ENCODE assay signal across 20 cellular contexts in genomic region chr7:102065226-102065625, GRCh38.
DNase-seq lines count a peak whose midpoint lies in the region; ATAC-seq, FAIRE-seq and TF ChIP-seq lines count a peak whose summit lies in the region.
"Had no signal": no experiment of that assay in that cellular context is flagged by ENCODE, and none has a peak within 500 bp of the region (broad histone marks: within the 10 kb centered on the region; RNA-seq: fewer than 3 reads in every experiment).

No MANE protein-coding gene starts in this region.

- H3K27me3 ChIP-seq in left ventricle myocardium inferior (ENCODE audit: low read depth) (no peaks in the 10 kb centered on the region), heart right ventricle (no peaks in the 10 kb centered on the region), GM12878 (replicated peaks in 1 of 2; ENCODE audit: control insufficient read depth in 2 of 2, insufficient read depth in 2 of 2, low read length in 1 of 2) (no peaks in the 10 kb centered on the region), neutrophil (no peaks in the 10 kb centered on the region)
- H3K27me3 ChIP-seq: MG63, SJCRH30 had no signal

- CTCF ChIA-PET in GM12878 (lab: Yijun Ruan, JAX), result interaction anchor here (1.8 kb wide), 1 partner anchor 60 kb away, joined by 4 read pairs; no protein-coding TSS in a partner anchor

- peak overlapping the region; percentile 68 for H3K27ac ChIP-seq in left ventricle myocardium inferior (replicated peaks)
- H3K27ac ChIP-seq in heart right ventricle, result peak overlapping the region in 3 of 10 donors; percentile 19 to 65 (median 58)
- peak overlapping the region; percentile 54; the same call in 1 of the 2 replicates for H3K27ac ChIP-seq in GM12878 (ENCODE audit: control insufficient read depth, insufficient read depth)
- peak overlapping the region; percentile 72 for H3K27ac ChIP-seq in neutrophil
- H3K27ac ChIP-seq: KMS-11, SJCRH30 had no signal

- TF ChIP-seq CTCF in left ventricle myocardium inferior (IDR thresholded peaks at IDR 0.05; ENCODE audit: borderline replicate concordance), result no peak
- TF ChIP-seq CTCF in heart right ventricle (IDR thresholded peaks at IDR 0.05), result no peak
- TF ChIP-seq CTCF in GM12878 (IDR thresholded peaks at IDR 0.05 in 2 of 3, conservative IDR thresholded peaks at IDR 0.05 in 1 of 3; ENCODE audit: control insufficient read depth in 2 of 3, extremely low read depth in 1 of 3, insufficient read depth in 1 of 3, low read depth in 3 of 3, low read length in 3 of 3), result no peak
- no peak for TF ChIP-seq CTCF in neutrophil (IDR thresholded peaks at IDR 0.05)

- TF ChIP-seq POLR2A in GM12878 (IDR thresholded peaks at IDR 0.05; ENCODE audit: low read depth, low read length), result no peak

- POLR2A ChIA-PET in GM12878 (lab: Charles Lee), result interaction anchor here (1.3 kb wide), 1 partner anchor 79 kb away, joined by 3 read pairs; no protein-coding TSS in a partner anchor

- TF ChIP-seq RAD21 in GM12878 (IDR thresholded peaks at IDR 0.05; ENCODE audit: insufficient read depth, low read depth, low read length), result no peak

- DNase-seq in left ventricle myocardium inferior, result no peak
- DNase-seq in heart right ventricle, result no peak
- no peak for DNase-seq in GM12878 (ENCODE audit: low read depth, low spot score)
- no peak for DNase-seq in SIG-M5 treated with dmso at 0.1 percent for 504 hours (lab: John Stamatoyannopoulos, UW; ENCODE audit: unreplicated experiment)
- no peak for DNase-seq in NCI-H128 (lab: John Stamatoyannopoulos, UW; ENCODE audit: unreplicated experiment)
- no peak for DNase-seq in NCI-H146 treated with DMSO at 0.1 percent for 48 hours (lab: John Stamatoyannopoulos, UW; ENCODE audit: unreplicated experiment)
- DNase-seq: 8988T, NCI-H1105, NCI-H2029, NCI-H2171 treated with DMSO at 0.1 percent for 48 hours, NCI-H774, SJCRH30, SW 1271 had no signal

- H3K9me3 ChIP-seq in left ventricle myocardium inferior (replicated peaks) (no peaks in the 10 kb centered on the region), heart right ventricle (no peaks in the 10 kb centered on the region), GM12878 (replicated peaks; ENCODE audit: control insufficient read depth, insufficient read depth, low read length) (no peaks in the 10 kb centered on the region; the same call in 2 of the 3 replicates), neutrophil (no peaks in the 10 kb centered on the region)
- H3K9me3 ChIP-seq: Caco-2, MG63, SJCRH30 had no signal

- H4K20me1 ChIP-seq in GM12878 (ENCODE audit: control insufficient read depth, insufficient read depth), result no peaks in the 10 kb centered on the region

- in situ Hi-C loops in GM12878 (cut with MboI), result no loop called here

- peaks cover 52% of the 10 kb centered on the region for H3K4me1 ChIP-seq in left ventricle myocardium inferior
- peaks cover 5 to 37% (median 23%) of the 10 kb centered on the region in 9 donors for H3K4me1 ChIP-seq in heart right ventricle
- peaks cover 35% of the 10 kb centered on the region for H3K4me1 ChIP-seq in GM12878 (ENCODE audit: control insufficient read depth, insufficient read depth, low read length)
- H3K4me1 ChIP-seq in neutrophil (ENCODE audit: control insufficient read depth in 1 of 2, insufficient read depth in 1 of 2, low read depth in 1 of 2, low read length in 1 of 2), result peaks cover 23 to 28% of the 10 kb centered on the region in 2 experiments
- H3K4me1 ChIP-seq: SJCRH30 had no signal

- ATAC-seq in heart right ventricle (no peak), GM12878 (no peak)
- no peak for ATAC-seq in activated CD4-positive, CD25-positive, alpha-beta regulatory T cell treated with anti-CD3 and anti-CD28 coated beads, Interleukin-2, amount 50 U/mL, for 24 hours

- H3K36me3 ChIP-seq in left ventricle myocardium inferior, result peaks cover 2% of the 10 kb centered on the region
- peaks cover 0 to 12% (median under 1%) of the 10 kb centered on the region in 9 donors for H3K36me3 ChIP-seq in heart right ventricle
- peaks cover 4% of the 10 kb centered on the region in 2 experiments for H3K36me3 ChIP-seq in GM12878 (ENCODE audit: control insufficient read depth in 2 of 2, insufficient read depth in 2 of 2, low read length in 1 of 2)
- peaks cover 18% of the 10 kb centered on the region for H3K36me3 ChIP-seq in neutrophil
- H3K36me3 ChIP-seq: MG63 had no signal

- no peak overlapping the region for H3K4me2 ChIP-seq in GM12878 (ENCODE audit: control insufficient read depth, insufficient read depth)
- H3K4me2 ChIP-seq: KMS-11 had no signal

- 86 to 90% methylated on average over 6 of the region's 6 CpGs for WGBS in heart right ventricle, 2 donors
- 65% methylated on average over 6 of the region's 6 CpGs for WGBS in GM12878 (ENCODE audit: insufficient coverage, insufficient replicate concordance, low lambda C conversion rate, missing lambda C conversion rate)

- no peak for FAIRE-seq in GM12878 (lab: Jason Lieb, UNC)
- FAIRE-seq: GM18507, HepG2 had no signal

- no TSS peak for BruUV-seq in GM12878 (replicated peaks; lab: Mats Ljungman, UMichigan)

- no peak overlapping the region for H3K9ac ChIP-seq in GM12878 (ENCODE audit: control insufficient read depth, insufficient read depth, low read length)
- H3K9ac ChIP-seq: KMS-11 had no signal

- H3K4me3 ChIP-seq in left ventricle myocardium inferior, result no peak overlapping the region
- no peak overlapping the region for H3K4me3 ChIP-seq in heart right ventricle
- H3K4me3 ChIP-seq in GM12878, result no peak overlapping the region
- H3K4me3 ChIP-seq in neutrophil (ENCODE audit: low read depth in 1 of 2, low read length in 1 of 2), result no peak overlapping the region
- H3K4me3 ChIP-seq: MG63, SJCRH30 had no signal

- H2AFZ ChIP-seq in GM12878 (ENCODE audit: control insufficient read depth, low read depth, low read length), result no peak overlapping the region

- RAD21 ChIA-PET in GM12878 (lab: Charles Lee; ENCODE audit: unreplicated experiment), result interaction anchor here (0.9 to 1.0 kb wide), 2 partner anchors 124 to 208 kb away, joined by 3 read pairs; no protein-coding TSS in a partner anchor

- intact Hi-C loops in left ventricle myocardium inferior (cut with micrococcal nuclease), result no loop called here
- intact Hi-C loops in heart right ventricle (cut with DNase I), result no loop called here
- intact Hi-C loops in GM12878 (cut with micrococcal nuclease; ENCODE audit: unreplicated experiment), result no loop called here

- H3K79me2 ChIP-seq in GM12878 (ENCODE audit: control insufficient read depth, insufficient read depth, low read length), result peaks cover 12% of the 10 kb centered on the region

- SMC1A ChIA-PET in GM12878 (lab: Charles Lee; ENCODE audit: uncharacterized antibody, unreplicated experiment), result interaction anchor here (1.0 to 2.2 kb wide), 6 partner anchors 24 to 247 kb away, joined by 3 to 5 read pairs (median 4); no protein-coding TSS in a partner anchor

- TF ChIP-seq EP300 in GM12878 (IDR thresholded peaks at IDR 0.05; ENCODE audit: borderline replicate concordance in 1 of 2, control insufficient read depth in 1 of 2, low read depth in 2 of 2, low read length in 2 of 2), result no peak

TF ChIP-seq in GM12878, 131 proteins besides CTCF, POLR2A, EP300 and RAD21:
- no peak for TF ChIP-seq HCFC1 (IDR thresholded peaks at IDR 0.05; ENCODE audit: low read length)
- peak; percentile 35; the same call in 1 of the 3 replicates for TF ChIP-seq POU2F2 (IDR thresholded peaks at IDR 0.05; ENCODE audit: borderline replicate concordance, low read depth, low read length)
- TF ChIP-seq PBX3 (IDR thresholded peaks at IDR 0.05; ENCODE audit: insufficient replicate concordance, low read depth, low read length), result no peak
- no peak for TF ChIP-seq MTA2 (IDR thresholded peaks at IDR 0.05; ENCODE audit: low read depth)
